8 cellular contexts compared by ENCODE assay signal in genomic region chr22:39077513-39077840, GRCh38. TPM values are rescaled to one million over a fixed set of nuclear protein-coding genes. Genes with fewer than 3 reads are reported as not detected.
DNase-seq lines count a peak whose midpoint lies in the region; ATAC-seq, FAIRE-seq and TF ChIP-seq lines count a peak whose summit lies in the region.

No MANE protein-coding gene starts in this region.

- POLR2A ChIA-PET in GM12878 (lab: Charles Lee) = interaction anchor here (1.3 to 1.7 kb wide), 4 partner anchors 9 to 17 kb away, joined by 4 to 9 read pairs (median 6); no protein-coding TSS in a partner anchor

- peak overlapping the region; percentile 81 for H3K4me2 ChIP-seq in GM12878 (ENCODE audit: control insufficient read depth, insufficient read depth)

- H3K4me1 ChIP-seq in left ventricle myocardium inferior = peaks cover 14% of the 10 kb centered on the region
- peaks cover 47% of the 10 kb centered on the region for H3K4me1 ChIP-seq in GM12878 (ENCODE audit: control insufficient read depth, insufficient read depth, low read length)
- H3K4me1 ChIP-seq in mucosa of rectum (ENCODE audit: control insufficient read depth in 2 of 2, insufficient read depth in 2 of 2, low read length in 2 of 2) = peaks cover 4% of the 10 kb centered on the region in 2 donors
- peaks cover 0 to 10% of the 10 kb centered on the region in 2 donors for H3K4me1 ChIP-seq in uterus

- H3K36me3 ChIP-seq in left ventricle myocardium inferior = no peaks in the 10 kb centered on the region
- no peaks in the 10 kb centered on the region; a peak in 1 of 4 replicates for H3K36me3 ChIP-seq in GM12878 (ENCODE audit: control insufficient read depth in 2 of 2, insufficient read depth in 2 of 2, low read length in 1 of 2)
- H3K36me3 ChIP-seq in mucosa of rectum (ENCODE audit: control insufficient read depth in 2 of 2, insufficient read depth in 2 of 2, low read length in 2 of 2) = peaks cover 0 to 5% of the 10 kb centered on the region in 2 donors
- H3K36me3 ChIP-seq in uterus = no peaks in the 10 kb centered on the region

- in situ Hi-C loops in GM12878 (cut with MboI) = no loop called here

- H3K79me2 ChIP-seq in GM12878 (ENCODE audit: control insufficient read depth, insufficient read depth, low read length) = peaks cover 34% of the 10 kb centered on the region

- TF ChIP-seq RAD21 in GM12878 (IDR thresholded peaks at IDR 0.05; ENCODE audit: insufficient read depth, low read depth, low read length) = no peak

- no TSS peak for BruUV-seq in GM12878 (replicated peaks; lab: Mats Ljungman, UMichigan)

- H3K27me3 ChIP-seq in left ventricle myocardium inferior (ENCODE audit: low read depth) = no peaks in the 10 kb centered on the region
- no peaks in the 10 kb centered on the region for H3K27me3 ChIP-seq in GM12878 (replicated peaks in 1 of 2; ENCODE audit: control insufficient read depth in 2 of 2, insufficient read depth in 2 of 2, low read length in 1 of 2)
- no peaks in the 10 kb centered on the region for H3K27me3 ChIP-seq in mucosa of rectum (ENCODE audit: control insufficient read depth in 2 of 2, insufficient read depth in 2 of 2, low read length in 2 of 2)
- no peaks in the 10 kb centered on the region for H3K27me3 ChIP-seq in uterus

- H3K9ac ChIP-seq in GM12878 (ENCODE audit: control insufficient read depth, insufficient read depth, low read length) = peak overlapping the region; percentile 89
- H3K9ac ChIP-seq in mucosa of rectum (ENCODE audit: low read depth in 1 of 2, low read length in 2 of 2) = peak overlapping the region; percentile 56 to 59

- ATAC-seq in left ventricle myocardium superior (no peak), GM12878 (no peak), GM21367 (IDR thresholded peaks at IDR 0.05; ENCODE audit: unreplicated experiment) (no peak), HG02763 (IDR thresholded peaks at IDR 0.05; ENCODE audit: unreplicated experiment) (no peak), GM18858 (IDR thresholded peaks at IDR 0.05; ENCODE audit: unreplicated experiment) (no peak)

- FAIRE-seq in GM12878 (lab: Jason Lieb, UNC) = no peak

- RAD21 ChIA-PET in GM12878 (lab: Charles Lee; ENCODE audit: unreplicated experiment) = interaction anchor here (1.5 to 7.0 kb wide), 3 partner anchors 10 to 38 kb away, joined by 5 to 57 read pairs (median 9); partner anchors contain the start of gene APOBEC3H

- H2AFZ ChIP-seq in GM12878 (ENCODE audit: control insufficient read depth, low read depth, low read length) = no peak overlapping the region

- no peak for TF ChIP-seq POLR2A in GM12878 (IDR thresholded peaks at IDR 0.05; ENCODE audit: low read depth, low read length)
- TF ChIP-seq POLR2A in uterus (IDR thresholded peaks at IDR 0.05) = no peak

- WGBS in GM12878 (ENCODE audit: insufficient coverage, insufficient replicate concordance, low lambda C conversion rate, missing lambda C conversion rate) = 0% methylated on average over 3 of the region's 4 CpGs

- no peak for TF ChIP-seq CTCF in left ventricle myocardium inferior (IDR thresholded peaks at IDR 0.05; ENCODE audit: borderline replicate concordance)
- TF ChIP-seq CTCF in GM12878 (IDR thresholded peaks at IDR 0.05 in 2 of 3, conservative IDR thresholded peaks at IDR 0.05 in 1 of 3; ENCODE audit: control insufficient read depth in 2 of 3, extremely low read depth in 1 of 3, insufficient read depth in 1 of 3, low read depth in 3 of 3, low read length in 3 of 3) = no peak
- TF ChIP-seq CTCF in uterus (IDR thresholded peaks at IDR 0.05) = no peak

- H3K27ac ChIP-seq in left ventricle myocardium inferior (replicated peaks) (peak overlapping the region; percentile 83), GM12878 (ENCODE audit: control insufficient read depth, insufficient read depth) (peak overlapping the region; percentile 91), mucosa of rectum (ENCODE audit: low read depth in 2 of 2, low read length in 2 of 2) (peak overlapping the region; percentile 63 to 83), uterus (peak overlapping the region; percentile 78 to 82)

- CTCF ChIA-PET in GM12878 (lab: Yijun Ruan, JAX) = interaction anchor here (0.7 to 1.2 kb wide), 2 partner anchors 21 to 64 kb away, joined by 3 read pairs; no protein-coding TSS in a partner anchor

- SMC1A ChIA-PET in GM12878 (lab: Charles Lee; ENCODE audit: uncharacterized antibody, unreplicated experiment) = interaction anchor here (0.6 to 5.3 kb wide), 3 partner anchors 21 to 48 kb away, joined by 3 to 44 read pairs (median 3); partner anchors contain the start of gene APOBEC3H

- intact Hi-C loops in left ventricle myocardium inferior (cut with micrococcal nuclease) = no loop called here
- intact Hi-C loops in left ventricle myocardium superior (cut with micrococcal nuclease) = no loop called here
- intact Hi-C loops in GM12878 (cut with micrococcal nuclease; ENCODE audit: unreplicated experiment) = no loop called here
- intact Hi-C loops in uterus (cut with DNase I; ENCODE audit: low total_unique reads) = no loop called here

- no peaks in the 10 kb centered on the region for H3K9me3 ChIP-seq in left ventricle myocardium inferior (replicated peaks)
- H3K9me3 ChIP-seq in GM12878 (replicated peaks; ENCODE audit: control insufficient read depth, insufficient read depth, low read length) = no peaks in the 10 kb centered on the region
- H3K9me3 ChIP-seq in mucosa of rectum (ENCODE audit: control insufficient read depth in 2 of 2, low read length in 2 of 2) = no peaks in the 10 kb centered on the region
- no peaks in the 10 kb centered on the region for H3K9me3 ChIP-seq in uterus

- H3K4me3 ChIP-seq in left ventricle myocardium inferior (peak overlapping the region; percentile 71), GM12878 (peak overlapping the region; percentile 99), mucosa of rectum (ENCODE audit: low read length in 2 of 2) (peak overlapping the region; percentile 48 to 65), uterus (peak overlapping the region; percentile 23 to 41)

- DNase-seq in left ventricle myocardium inferior (no peak), left ventricle myocardium superior (no peak), GM12878 (ENCODE audit: low read depth, low spot score) (no peak), uterus (no peak)

- no peaks in the 10 kb centered on the region for H4K20me1 ChIP-seq in GM12878 (ENCODE audit: control insufficient read depth, insufficient read depth)

- no peak for TF ChIP-seq EP300 in GM12878 (IDR thresholded peaks at IDR 0.05; ENCODE audit: borderline replicate concordance in 1 of 2, control insufficient read depth in 1 of 2, low read depth in 2 of 2, low read length in 2 of 2)

RNA-seq across cellular contexts. Expression of gene APOBEC3G, which starts 0.4 kb away (rescaled TPM):
- total RNA-seq in left ventricle myocardium inferior (4.2 TPM), left ventricle myocardium superior (3.9 TPM), GM12878 (2014; rRNA removed) (152 and 164 TPM in 2 replicates), GM12878 (2014; rRNA removed; fragmentation: Illumina TruSeq; extraction: Trizol) (127 and 132 TPM in 2 replicates), GM12878 (2021) (102 and 103 TPM in 2 replicates), uterus (10 to 100 TPM in 3 of 4 donors, 1 to 10 TPM in 1; 5.9 to 36.1 (median 21.6) TPM)
- 104 and 109 TPM in 2 replicates for total RNA-seq in GM12878 (2013; cell fraction: nucleolus; rRNA removed)
- polyA plus RNA-seq in GM12878 (2011; ENCODE audit: low read depth) = 42.7 TPM
- polyA plus RNA-seq in GM12878 (2011; rRNA removed) (170 and 174 TPM in 2 replicates), GM12878 (2014; fragmentation: Illumina TruSeq; extraction: Trizol) (168 and 171 TPM in 2 replicates), GM12878 (2014; fragmentation: Nextera tagmentation; extraction: Ambion mirVana) (100 to 1,000 TPM; 146 to 232 TPM), GM12878 (2014; rRNA removed) (170 and 181 TPM in 2 replicates), GM12878 (2016; fragmentation: Nextera tagmentation; extraction: Ambion mirVana) (100 to 1,000 TPM; 151 to 152 TPM)
- 156 and 159 TPM in 2 replicates for polyA plus RNA-seq in GM12878 (2011; cell fraction: cytosol; rRNA removed)
- 117 and 133 TPM in 2 replicates for polyA plus RNA-seq in GM12878 (2011; cell fraction: nucleus; rRNA removed)
- polyA plus RNA-seq in GM12878 (2012) = 52.0 and 75.4 TPM in 2 replicates
- 122 and 167 TPM in 2 replicates for polyA minus RNA-seq in GM12878 (2011; rRNA and poly(A)+ RNA removed)
- 49.8 and 63.6 TPM in 2 replicates for polyA minus RNA-seq in GM12878 (2011; cell fraction: cytosol; rRNA and poly(A)+ RNA removed)
- polyA minus RNA-seq in GM12878 (2011; cell fraction: nucleus; rRNA and poly(A)+ RNA removed) = 43.2 and 60.9 TPM in 2 replicates

RNA-seq across cellular contexts. Expression of gene APOBEC3H, which starts 19.6 kb away (rescaled TPM):
- total RNA-seq in left ventricle myocardium inferior (0.41 TPM), left ventricle myocardium superior (0.40 TPM), GM12878 (2014; rRNA removed) (10.9 and 12.6 TPM in 2 replicates), GM12878 (2014; rRNA removed; fragmentation: Illumina TruSeq; extraction: Trizol) (10.0 and 11.2 TPM in 2 replicates), GM12878 (2021) (7.5 and 9.4 TPM in 2 replicates), uterus (under 1 TPM in 1 of 4 donors, not detected in 3; 0.69 TPM)
- 8.9 and 9.1 TPM in 2 replicates for total RNA-seq in GM12878 (2013; cell fraction: nucleolus; rRNA removed)
- 15.9 TPM for polyA plus RNA-seq in GM12878 (2011; ENCODE audit: low read depth)
- polyA plus RNA-seq in GM12878 (2011; rRNA removed) (8.6 and 11.3 TPM in 2 replicates), GM12878 (2014; fragmentation: Illumina TruSeq; extraction: Trizol) (16.0 and 18.0 TPM in 2 replicates), GM12878 (2014; fragmentation: Nextera tagmentation; extraction: Ambion mirVana) (10 to 100 TPM; 20.3 to 23.0 TPM), GM12878 (2014; rRNA removed) (16.5 and 18.4 TPM in 2 replicates), GM12878 (2016; fragmentation: Nextera tagmentation; extraction: Ambion mirVana) (10 to 100 TPM; 14.6 to 15.0 TPM)
- 12.7 and 13.6 TPM in 2 replicates for polyA plus RNA-seq in GM12878 (2011; cell fraction: cytosol; rRNA removed)
- 12.1 and 14.9 TPM in 2 replicates for polyA plus RNA-seq in GM12878 (2011; cell fraction: nucleus; rRNA removed)
- 13.0 and 14.2 TPM in 2 replicates for polyA plus RNA-seq in GM12878 (2012)
- polyA minus RNA-seq in GM12878 (2011; rRNA and poly(A)+ RNA removed) = 11.8 and 23.2 TPM in 2 replicates
- polyA minus RNA-seq in GM12878 (2011; cell fraction: cytosol; rRNA and poly(A)+ RNA removed) = 4.5 and 5.5 TPM in 2 replicates
- 18.3 and 20.2 TPM in 2 replicates for polyA minus RNA-seq in GM12878 (2011; cell fraction: nucleus; rRNA and poly(A)+ RNA removed)

RNA-seq across cellular contexts. Expression of gene APOBEC3F, which starts 36.8 kb away (rescaled TPM):
- total RNA-seq in left ventricle myocardium inferior (4.8 TPM), left ventricle myocardium superior (4.4 TPM), GM12878 (2014; rRNA removed) (10.9 and 13.1 TPM in 2 replicates), GM12878 (2014; rRNA removed; fragmentation: Illumina TruSeq; extraction: Trizol) (7.4 and 7.7 TPM in 2 replicates), GM12878 (2021) (29.1 and 30.6 TPM in 2 replicates), uterus (10 to 100 TPM in 1 of 4 donors, 1 to 10 TPM in 2, not detected in 1; 1.2 to 26.6 (median 4.2) TPM)
- total RNA-seq in GM12878 (2013; cell fraction: nucleolus; rRNA removed) = 16.3 and 17.2 TPM in 2 replicates
- polyA plus RNA-seq in GM12878 (2011; ENCODE audit: low read depth) = 9.6 TPM
- polyA plus RNA-seq in GM12878 (2011; rRNA removed) (4.7 and 7.8 TPM in 2 replicates), GM12878 (2014; fragmentation: Illumina TruSeq; extraction: Trizol) (13.7 and 17.8 TPM in 2 replicates), GM12878 (2014; fragmentation: Nextera tagmentation; extraction: Ambion mirVana) (1 to 10 TPM; 7.5 to 9.6 TPM), GM12878 (2014; rRNA removed) (13.3 and 14.7 TPM in 2 replicates), GM12878 (2016; fragmentation: Nextera tagmentation; extraction: Ambion mirVana) (10 to 100 TPM; 20.9 to 26.5 TPM)
- 7.3 and 8.6 TPM in 2 replicates for polyA plus RNA-seq in GM12878 (2011; cell fraction: cytosol; rRNA removed)
- 7.7 and 7.9 TPM in 2 replicates for polyA plus RNA-seq in GM12878 (2011; cell fraction: nucleus; rRNA removed)
- 11.1 TPM in 2 replicates for polyA plus RNA-seq in GM12878 (2012)
- polyA minus RNA-seq in GM12878 (2011; rRNA and poly(A)+ RNA removed) = 11.8 and 20.1 TPM in 2 replicates
- 7.2 and 10.8 TPM in 2 replicates for polyA minus RNA-seq in GM12878 (2011; cell fraction: cytosol; rRNA and poly(A)+ RNA removed)
- polyA minus RNA-seq in GM12878 (2011; cell fraction: nucleus; rRNA and poly(A)+ RNA removed) = 13.9 and 15.3 TPM in 2 replicates

RNA-seq across cellular contexts. Expression of gene APOBEC3D, which starts 56.5 kb away (rescaled TPM):
- total RNA-seq in left ventricle myocardium inferior (0.96 TPM), left ventricle myocardium superior (1.0 TPM), GM12878 (2014; rRNA removed) (13.0 and 14.2 TPM in 2 replicates), GM12878 (2014; rRNA removed; fragmentation: Illumina TruSeq; extraction: Trizol) (13.4 and 15.2 TPM in 2 replicates), GM12878 (2021) (26.9 and 27.8 TPM in 2 replicates), uterus (1 to 10 TPM in 2 of 4 donors, not detected in 2; 2.1 to 9.6 TPM)
- total RNA-seq in GM12878 (2013; cell fraction: nucleolus; rRNA removed) = 19.6 and 24.4 TPM in 2 replicates
- 4.4 TPM for polyA plus RNA-seq in GM12878 (2011; ENCODE audit: low read depth)
- polyA plus RNA-seq in GM12878 (2011; rRNA removed) (12.3 and 20.2 TPM in 2 replicates), GM12878 (2014; fragmentation: Illumina TruSeq; extraction: Trizol) (10.0 and 22.1 TPM in 2 replicates), GM12878 (2014; fragmentation: Nextera tagmentation; extraction: Ambion mirVana) (1 to 10 TPM; 8.9 to 9.6 TPM), GM12878 (2014; rRNA removed) (17.1 and 17.3 TPM in 2 replicates), GM12878 (2016; fragmentation: Nextera tagmentation; extraction: Ambion mirVana) (10 to 100 TPM; 14.9 to 16.0 TPM)
- 17.9 and 20.5 TPM in 2 replicates for polyA plus RNA-seq in GM12878 (2011; cell fraction: cytosol; rRNA removed)
- polyA plus RNA-seq in GM12878 (2011; cell fraction: nucleus; rRNA removed) = 19.8 and 30.2 TPM in 2 replicates
- 12.1 and 14.6 TPM in 2 replicates for polyA plus RNA-seq in GM12878 (2012)
- 25.4 and 42.3 TPM in 2 replicates for polyA minus RNA-seq in GM12878 (2011; rRNA and poly(A)+ RNA removed)
- polyA minus RNA-seq in GM12878 (2011; cell fraction: cytosol; rRNA and poly(A)+ RNA removed) = 6.8 and 12.9 TPM in 2 replicates
- polyA minus RNA-seq in GM12878 (2011; cell fraction: nucleus; rRNA and poly(A)+ RNA removed) = 4.1 and 9.0 TPM in 2 replicates

Comparison
In these comparisons a context has a peak if more than half of its experiments do, and no peak if none do; other contexts are left out.
1. H3K4me3 ChIP-seq: peak in every context shown above with its lines; median percentile 99 in GM12878; 71 in left ventricle myocardium inferior; 56 in mucosa of rectum; 32 in uterus.